In genomic region chr7:39312254-39312989, GRCh38 we compare ENCODE assay signal across 29 cellular contexts.
"Had no signal": no experiment of that assay in that cellular context is flagged by ENCODE, and none has a peak within 500 bp of the region (broad histone marks: within the 10 kb centered on the region; RNA-seq: fewer than 3 reads in every experiment).

No MANE protein-coding gene starts in this region.

- H3K27me3 ChIP-seq: right lobe of liver, sigmoid colon, testis, tibial artery, transverse colon, upper lobe of left lung had no signal

- H3K4me1 ChIP-seq: parathyroid adenoma, psoas muscle, right lobe of liver, suprapubic skin, testis, transverse colon, upper lobe of left lung, uterus had no signal

- H3K9me3 Mint-ChIP-seq: naive B cell; naive thymus-derived CD8-positive, alpha-beta T cell; natural killer cell treated with Interleukin-12 subunit alpha and Interleukin-12 subunit beta and Interleukin-15 and Interleukin-18, amount 100 ng/mL, for 72 hours; nephron progenitor cell; neural crest cell; stimulated activated memory B cell treated with anti-CD40 and anti-IgM and Interleukin-4, amounts not matched to agents 10 μg/mL and 1 μg/mL and 100 μg/mL, for 72 hours; stimulated activated naive CD8-positive, alpha-beta T cell treated with anti-CD3 and anti-CD28 coated beads, Interleukin-15, amount 100 ng/mL, for 72 hours had no signal

- H2AFZ ChIP-seq: parathyroid adenoma had no signal

- H3K9me3 ChIP-seq: neutrophil, psoas muscle, right lobe of liver, sigmoid colon, suprapubic skin, testis, tibial artery, transverse colon, upper lobe of left lung, uterus had no signal

- H3K79me2 ChIP-seq: parathyroid adenoma had no signal

- H3K4me3 ChIP-seq: psoas muscle, right lobe of liver, sigmoid colon, suprapubic skin, testis, tibial artery, transverse colon, upper lobe of left lung, uterus had no signal

- H3K36me3 ChIP-seq: neutrophil, right lobe of liver, sigmoid colon, suprapubic skin, tibial artery, transverse colon, upper lobe of left lung, uterus had no signal

- H3K4me1 Mint-ChIP-seq: naive B cell; naive thymus-derived CD8-positive, alpha-beta T cell; stimulated activated memory B cell treated with anti-CD40 and anti-IgM and Interleukin-4, amounts not matched to agents 10 μg/mL and 1 μg/mL and 100 μg/mL, for 72 hours; stimulated activated naive CD8-positive, alpha-beta T cell treated with anti-CD3 and anti-CD28 coated beads, Interleukin-15, amount 100 ng/mL, for 72 hours had no signal

- DNase-seq: naive B cell; naive thymus-derived CD8-positive, alpha-beta T cell; nephron progenitor cell; nucleus accumbens; posterior cingulate gyrus; psoas muscle; right cardiac atrium; right lobe of liver; sigmoid colon; small intestine; stimulated activated CD4-positive, alpha-beta T cell treated with anti-CD3 and anti-CD28 coated beads, Interleukin-15, amount 100 ng/mL, for 24 hours; stimulated activated CD4-positive, alpha-beta T cell treated with anti-CD3 and anti-CD28 coated beads, Interleukin-4, amount 100 ng/mL, for 1 hour; stimulated activated CD4-positive, alpha-beta T cell treated with anti-CD3 and anti-CD28 coated beads, Interleukin-4, amount 100 ng/mL, for 4 hours; stimulated activated CD8-positive, alpha-beta memory T cell treated with anti-CD3 and anti-CD28 coated beads, Interleukin-4, amount 100 ng/mL, for 48 hours; stimulated activated naive CD4-positive, alpha-beta T cell; stimulated activated naive CD8-positive, alpha-beta T cell treated with anti-CD3 and anti-CD28 coated beads, Interleukin-15, amount 100 ng/mL, for 72 hours; stimulated activated naive CD8-positive, alpha-beta T cell treated with anti-CD3 and anti-CD28 coated beads, Interleukin-15, Interleukin-2, amounts not matched to agents 100 U/mL and 50 U/mL, for 24 hours; substantia nigra; testis; tibial artery; transverse colon; upper lobe of left lung; uterus had no signal

- H3K27ac Mint-ChIP-seq: naive B cell; naive thymus-derived CD8-positive, alpha-beta T cell; natural killer cell treated with Interleukin-12 subunit alpha and Interleukin-12 subunit beta and Interleukin-15 and Interleukin-18, amount 100 ng/mL, for 72 hours; stimulated activated memory B cell treated with anti-CD40 and anti-IgM and Interleukin-4, amounts not matched to agents 10 μg/mL and 1 μg/mL and 100 μg/mL, for 72 hours; stimulated activated naive CD8-positive, alpha-beta T cell treated with anti-CD3 and anti-CD28 coated beads, Interleukin-15, amount 100 ng/mL, for 72 hours had no signal

- H3K9ac ChIP-seq: parathyroid adenoma had no signal

- ATAC-seq: naive thymus-derived CD8-positive, alpha-beta T cell; natural killer cell treated with Interleukin-12 subunit alpha and Interleukin-12 subunit beta and Interleukin-15 and Interleukin-18, amount 100 ng/mL, for 72 hours; psoas muscle; right cardiac atrium; stimulated activated memory B cell treated with anti-CD40 and anti-IgM and Interleukin-4, amounts not matched to agents 10 μg/mL and 1 μg/mL and 100 μg/mL, for 72 hours; stimulated activated naive CD8-positive, alpha-beta T cell treated with anti-CD3 and anti-CD28 coated beads, Interleukin-15, amount 100 ng/mL, for 72 hours; stimulated activated naive CD8-positive, alpha-beta T cell treated with anti-CD3 and anti-CD28 coated beads, Interleukin-15, Interleukin-2, amounts not matched to agents 100 U/mL and 50 U/mL, for 24 hours had no signal

- H3K36me3 Mint-ChIP-seq: naive B cell; naive thymus-derived CD8-positive, alpha-beta T cell; natural killer cell treated with Interleukin-12 subunit alpha and Interleukin-12 subunit beta and Interleukin-15 and Interleukin-18, amount 100 ng/mL, for 72 hours; stimulated activated memory B cell treated with anti-CD40 and anti-IgM and Interleukin-4, amounts not matched to agents 10 μg/mL and 1 μg/mL and 100 μg/mL, for 72 hours had no signal

- FAIRE-seq: small intestine had no signal

- H3K27ac ChIP-seq: neutrophil, parathyroid adenoma, psoas muscle, right lobe of liver, sigmoid colon, suprapubic skin, testis, tibial artery, transverse colon, upper lobe of left lung, uterus had no signal

- H3K4me3 Mint-ChIP-seq: naive B cell; naive thymus-derived CD8-positive, alpha-beta T cell; natural killer cell treated with Interleukin-12 subunit alpha and Interleukin-12 subunit beta and Interleukin-15 and Interleukin-18, amount 100 ng/mL, for 72 hours; neural crest cell; stimulated activated memory B cell treated with anti-CD40 and anti-IgM and Interleukin-4, amounts not matched to agents 10 μg/mL and 1 μg/mL and 100 μg/mL, for 72 hours; stimulated activated naive CD8-positive, alpha-beta T cell treated with anti-CD3 and anti-CD28 coated beads, Interleukin-15, amount 100 ng/mL, for 72 hours had no signal
